Comparison of ENCODE assay signal across 16 cellular contexts in genomic region chr22:46993626-46994025, GRCh38.
DNase-seq lines count a peak whose midpoint lies in the region; ATAC-seq and TF ChIP-seq lines count a peak whose summit lies in the region.
"Had no signal": no experiment of that assay in that cellular context is flagged by ENCODE, and none has a peak within 500 bp of the region (broad histone marks: within the 10 kb centered on the region; RNA-seq: fewer than 3 reads in every experiment).

No MANE protein-coding gene starts in this region.

- H3K27me3 ChIP-seq in right cardiac atrium (ENCODE audit: control insufficient read depth, insufficient read depth) (no peaks in the 10 kb centered on the region), mesendoderm (ENCODE audit: insufficient read depth, low read length, poor library complexity) (no peaks in the 10 kb centered on the region), upper lobe of right lung (no peaks in the 10 kb centered on the region), PC-3 (ENCODE audit: low read length) (no peaks in the 10 kb centered on the region), PC-9 (ENCODE audit: insufficient read depth, low read depth) (no peaks in the 10 kb centered on the region)
- H3K27me3 ChIP-seq: Peyer's patch, testis had no signal

- H3K56ac ChIP-seq in mesendoderm (ENCODE audit: low read length): no peak overlapping the region

- H3K79me2 ChIP-seq in mesendoderm (ENCODE audit: control insufficient read depth, insufficient read depth, low read length) (no peaks in the 10 kb centered on the region), PC-3 (ENCODE audit: low read length) (no peaks in the 10 kb centered on the region), PC-9 (ENCODE audit: low read depth) (no peaks in the 10 kb centered on the region)

- no peaks in the 10 kb centered on the region for H4K20me1 ChIP-seq in PC-3 (ENCODE audit: low read length)
- peaks cover 23% of the 10 kb centered on the region for H4K20me1 ChIP-seq in PC-9 (ENCODE audit: insufficient read depth)

- H3F3A ChIP-seq in PC-3 (ENCODE audit: low read length, unreplicated experiment): no peaks in the 10 kb centered on the region
- peaks cover 8% of the 10 kb centered on the region for H3F3A ChIP-seq in PC-9 (ENCODE audit: insufficient read depth, low read depth)

- H3K9ac ChIP-seq in mesendoderm (ENCODE audit: low read length): no peak overlapping the region
- H3K9ac ChIP-seq in PC-3 (ENCODE audit: low read length): no peak overlapping the region

- peak; percentile 19 to 38 for ATAC-seq in right cardiac atrium
- ATAC-seq in Right ventricle myocardium superior (ENCODE audit: poor library complexity): no peak
- ATAC-seq in upper lobe of right lung: peak; percentile 94
- no peak for ATAC-seq in PC-3
- ATAC-seq: stimulated activated naive CD8-positive, alpha-beta T cell treated with anti-CD3 and anti-CD28 coated beads, Interleukin-15, Interleukin-2, amounts not matched to agents 100 U/mL and 50 U/mL, for 24 hours had no signal

- WGBS in right cardiac atrium: 63% methylated on average over 14 of the region's 14 CpGs
- no CpG with 5 or more reads among the region's 14 CpGs for WGBS in mesendoderm (ENCODE audit: extremely low coverage, insufficient coverage, low lambda C conversion rate)

- CTCF ChIA-PET in PC-3 (lab: Charles Lee) (no interaction called here), PC-9 (lab: Charles Lee) (no interaction called here)

- H2BK5ac ChIP-seq in mesendoderm (ENCODE audit: low read length): no peak overlapping the region

- H2BK120ac ChIP-seq in mesendoderm (ENCODE audit: low read depth, low read length): no peak overlapping the region

- no peaks in the 10 kb centered on the region for H3K9me2 ChIP-seq in PC-3 (replicated peaks; ENCODE audit: low read length)
- no peaks in the 10 kb centered on the region for H3K9me2 ChIP-seq in PC-9 (ENCODE audit: insufficient read depth)

- POLR2A ChIA-PET in PC-3 (lab: Charles Lee; ENCODE audit: unreplicated experiment) (no interaction called here), PC-9 (lab: Charles Lee; ENCODE audit: unreplicated experiment) (no interaction called here)

- no peak overlapping the region for H2BK15ac ChIP-seq in mesendoderm (replicated peaks; ENCODE audit: low read depth)

- no peak overlapping the region for H3K4ac ChIP-seq in mesendoderm (ENCODE audit: low read depth, low read length)

- no peak for DNase-seq in right cardiac atrium
- no peak for DNase-seq in Right ventricle myocardium superior
- peak; percentile 61 for DNase-seq in iPS-NIHi7 (ENCODE audit: extremely low spot score)
- DNase-seq in mesendoderm: peak; percentile 25
- peak; percentile 91 for DNase-seq in upper lobe of right lung
- DNase-seq in PC-3: no peak
- no peak for DNase-seq in stimulated activated naive CD4-positive, alpha-beta T cell (lab: John Stamatoyannopoulos, UW)
- no peak for DNase-seq in PC-9
- DNase-seq: AML-193; CD4-positive, alpha-beta T cell; NCI-H2171; NCI-H510A treated with DMSO at 0.1 percent for 48 hours; stimulated activated CD4-positive, alpha-beta T cell treated with anti-CD3 and anti-CD28 coated beads, Interleukin-1b, Interleukin-23, amount 100 ng/mL, for 48 hours; stimulated activated naive CD8-positive, alpha-beta T cell treated with anti-CD3 and anti-CD28 coated beads, Interleukin-15, Interleukin-2, amounts not matched to agents 100 U/mL and 50 U/mL, for 24 hours; testis had no signal

- TF ChIP-seq CTCF in upper lobe of right lung (IDR thresholded peaks at IDR 0.05): no peak
- no peak for TF ChIP-seq CTCF in PC-3 (conservative IDR thresholded peaks at IDR 0.05; ENCODE audit: low read depth, low read length)
- TF ChIP-seq CTCF in PC-9 (conservative IDR thresholded peaks at IDR 0.05): no peak

- H3K36me3 ChIP-seq in mesendoderm (ENCODE audit: control insufficient read depth, insufficient read depth, low read length): no peaks in the 10 kb centered on the region
- H3K36me3 ChIP-seq in upper lobe of right lung: peaks cover 18% of the 10 kb centered on the region
- H3K36me3 ChIP-seq in PC-3 (ENCODE audit: low read depth, low read length): no peaks in the 10 kb centered on the region
- H3K36me3 ChIP-seq in PC-9 (ENCODE audit: low read depth): no peaks in the 10 kb centered on the region

- H3K4me1 ChIP-seq in right cardiac atrium (ENCODE audit: control insufficient read depth, insufficient read depth, low read length) (peaks cover 5% of the 10 kb centered on the region), mesendoderm (ENCODE audit: control insufficient read depth, low read depth, low read length) (no peaks in the 10 kb centered on the region), upper lobe of right lung (no peaks in the 10 kb centered on the region), PC-3 (ENCODE audit: insufficient read depth, low read length) (no peaks in the 10 kb centered on the region), PC-9 (replicated peaks; ENCODE audit: insufficient read depth) (no peaks in the 10 kb centered on the region)
- H3K4me1 ChIP-seq: Peyer's patch had no signal

- H3K79me1 ChIP-seq in mesendoderm (ENCODE audit: low read length): no peaks in the 10 kb centered on the region

- no peak overlapping the region for H4K8ac ChIP-seq in mesendoderm (ENCODE audit: low read depth, low read length)

- no peak overlapping the region for H4K5ac ChIP-seq in mesendoderm (ENCODE audit: low read length)

- BruUV-seq in PC-3 (replicated peaks; lab: Mats Ljungman, UMichigan) (no TSS peak), PC-9 (replicated peaks; lab: Mats Ljungman, UMichigan) (no TSS peak)

- H2AFZ ChIP-seq in PC-3 (ENCODE audit: low read length) (no peak overlapping the region), PC-9 (no peak overlapping the region)

- H3K23ac ChIP-seq in mesendoderm (ENCODE audit: low read length): no peak overlapping the region

- intact Hi-C loops in right cardiac atrium (cut with DNase I) (no loop called here), Right ventricle myocardium superior (cut with DNase I) (no loop called here), upper lobe of right lung (cut with DNase I) (no loop called here), PC-3 (cut with micrococcal nuclease) (no loop called here), PC-9 (cut with micrococcal nuclease; ENCODE audit: unreplicated experiment) (no loop called here)

- no peak overlapping the region for H3K4me3 ChIP-seq in right cardiac atrium (ENCODE audit: low read length)
- H3K4me3 ChIP-seq in mesendoderm (ENCODE audit: low read length): no peak overlapping the region
- H3K4me3 ChIP-seq in upper lobe of right lung: no peak overlapping the region
- H3K4me3 ChIP-seq in PC-3 (ENCODE audit: low read length): no peak overlapping the region
- H3K4me3 ChIP-seq in PC-9: no peak overlapping the region
- H3K4me3 ChIP-seq: Peyer's patch, testis had no signal

- H3K4me2 ChIP-seq in mesendoderm (ENCODE audit: low read length) (no peak overlapping the region), PC-3 (ENCODE audit: low read length) (no peak overlapping the region), PC-9 (no peak overlapping the region)

- no peak overlapping the region for H2AK5ac ChIP-seq in mesendoderm (ENCODE audit: low read length)

- no peak overlapping the region for H3K27ac ChIP-seq in right cardiac atrium (ENCODE audit: low read length)
- no peak overlapping the region for H3K27ac ChIP-seq in mesendoderm (ENCODE audit: low read depth, low read length)
- H3K27ac ChIP-seq in upper lobe of right lung: no peak overlapping the region
- no peak overlapping the region for H3K27ac ChIP-seq in PC-3 (ENCODE audit: low read length)
- H3K27ac ChIP-seq in PC-9: no peak overlapping the region
- H3K27ac ChIP-seq: Peyer's patch, testis had no signal

- no peak overlapping the region for H3K18ac ChIP-seq in mesendoderm (ENCODE audit: low read length)

- H3K9me3 ChIP-seq in right cardiac atrium (ENCODE audit: control insufficient read depth, low read length) (no peaks in the 10 kb centered on the region), upper lobe of right lung (no peaks in the 10 kb centered on the region), PC-3 (ENCODE audit: low read length) (no peaks in the 10 kb centered on the region), PC-9 (ENCODE audit: insufficient read depth, low read depth) (no peaks in the 10 kb centered on the region)
- H3K9me3 ChIP-seq: Peyer's patch, testis had no signal

Comparison
In these comparisons a context has a peak if more than half of its experiments do, and no peak if none do; other contexts are left out.
1. ATAC-seq: peak in right cardiac atrium (2 of 2) and upper lobe of right lung (single experiment); none in Right ventricle myocardium superior (single experiment) and PC-3 (single experiment).
2. DNase-seq: peak in iPS-NIHi7 (single experiment), mesendoderm (single experiment) and upper lobe of right lung (single experiment); none in right cardiac atrium (0 of 3), Right ventricle myocardium superior (single experiment), PC-3 (single experiment), stimulated activated naive CD4-positive, alpha-beta T cell (0 of 6) and PC-9 (0 of 2).